Comparison of ENCODE assay signal across 20 cellular contexts in the genomic region with DNA sequence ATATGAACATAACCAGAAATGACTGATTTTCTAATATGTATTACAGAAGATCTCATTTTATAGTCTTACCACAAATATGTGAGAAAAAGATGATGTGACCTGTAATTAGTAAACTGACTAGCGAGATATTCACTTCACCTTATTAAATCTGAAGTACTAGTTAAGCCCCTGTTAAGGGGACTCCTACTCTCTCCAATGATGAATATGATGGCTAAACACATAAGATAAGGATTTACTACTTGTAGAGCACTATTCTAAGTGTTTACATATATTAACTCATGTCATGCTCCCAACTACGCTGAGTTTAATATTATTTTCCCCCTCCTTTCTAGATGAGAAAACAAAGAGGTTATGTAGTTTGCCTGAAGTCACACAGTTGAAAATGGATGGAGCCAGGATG. TPM values are rescaled to one million over a fixed set of nuclear protein-coding genes. Genes with fewer than 3 reads are reported as not detected.
DNase-seq lines count a peak whose midpoint lies in the region; ATAC-seq, FAIRE-seq and TF ChIP-seq lines count a peak whose summit lies in the region.
"Had no signal": no experiment of that assay in that cellular context is flagged by ENCODE, and none has a peak within 500 bp of the region (broad histone marks: within the 10 kb centered on the region; RNA-seq: fewer than 3 reads in every experiment).

No MANE protein-coding gene starts in this region.

- H3K9me2 ChIP-seq in Karpas-422 (replicated peaks; ENCODE audit: insufficient read depth, low read length), result no peaks in the 10 kb centered on the region

- H3K27ac ChIP-seq in mammary epithelial cell (ENCODE audit: insufficient read depth, low read depth, low read length) (no peak overlapping the region), Karpas-422 (ENCODE audit: low read length) (peak overlapping the region; percentile 19)
- H3K27ac ChIP-seq: PC-9, RWPE1 had no signal

- POLR2A ChIA-PET in MCF 10A (lab: Yijun Ruan, JAX), result interaction anchor here (0.8 kb wide), 1 partner anchor 9 kb away, joined by 5 read pairs; no protein-coding TSS in a partner anchor

- H3K4me3 Mint-ChIP-seq in MCF 10A (ENCODE audit: unreplicated experiment), result no peak overlapping the region
- no peak overlapping the region for H3K4me3 Mint-ChIP-seq in stimulated activated memory B cell treated with anti-CD40 and anti-IgM and Interleukin-4, amounts not matched to agents 10 μg/mL and 1 μg/mL and 100 μg/mL, for 72 hours

- no peak overlapping the region for H3K4me3 ChIP-seq in mammary epithelial cell (replicated peaks in 1 of 3; ENCODE audit: insufficient read depth in 1 of 3, low read depth in 2 of 3, low read length in 3 of 3)
- no peak overlapping the region for H3K4me3 ChIP-seq in Karpas-422 (ENCODE audit: low read length)
- H3K4me3 ChIP-seq: HAP-1, PC-9 had no signal

- no peak for ATAC-seq in stimulated activated memory B cell treated with anti-CD40 and anti-IgM and Interleukin-4, amounts not matched to agents 10 μg/mL and 1 μg/mL and 100 μg/mL, for 72 hours
- ATAC-seq: SK-N-SH treated with all-trans-retinoic acid at 6 μM for 48 hours had no signal

- BruUV-seq in MCF 10A (replicated peaks; lab: Mats Ljungman, UMichigan) (no TSS peak), mammary epithelial cell (replicated peaks; lab: Mats Ljungman, UMichigan) (no TSS peak)

- dilution Hi-C loops in mammary epithelial cell (cut with HindIII; ENCODE audit: low sequenced_read_pairs), result no loop called here

- peak; percentile 24 for FAIRE-seq in islet of Langerhans (lab: Jason Lieb, UNC)

- H3K36me3 Mint-ChIP-seq in MCF 10A (ENCODE audit: insufficient read depth, unreplicated experiment), result peaks cover 23% of the 10 kb centered on the region
- peaks cover 9% of the 10 kb centered on the region for H3K36me3 Mint-ChIP-seq in stimulated activated memory B cell treated with anti-CD40 and anti-IgM and Interleukin-4, amounts not matched to agents 10 μg/mL and 1 μg/mL and 100 μg/mL, for 72 hours

- H3K4me2 ChIP-seq in mammary epithelial cell (ENCODE audit: insufficient read depth, low read depth, low read length) (no peak overlapping the region), Karpas-422 (ENCODE audit: low read depth, low read length, poor library complexity, severe bottlenecking) (no peak overlapping the region)
- H3K4me2 ChIP-seq: PC-9 had no signal

- 96% methylated on average over 2 of the region's 2 CpGs for WGBS in mammary epithelial cell (ENCODE audit: low coverage, missing lambda C conversion rate)

- H3K9me3 ChIP-seq in mammary epithelial cell (replicated peaks; ENCODE audit: insufficient read depth, low read length) (no peaks in the 10 kb centered on the region), Karpas-422 (ENCODE audit: low read length) (no peaks in the 10 kb centered on the region)
- H3K9me3 ChIP-seq: HAP-1 had no signal

- peaks cover 93% of the 10 kb centered on the region for H3K79me2 ChIP-seq in mammary epithelial cell (ENCODE audit: insufficient read depth, low read length)
- peaks cover 99% of the 10 kb centered on the region for H3K79me2 ChIP-seq in Karpas-422 (ENCODE audit: low read length)

- H3K9ac ChIP-seq in mammary epithelial cell (ENCODE audit: insufficient read depth, low read length) (no peak overlapping the region), Karpas-422 (ENCODE audit: low read length) (no peak overlapping the region)

- H3K27me3 Mint-ChIP-seq in MCF 10A (ENCODE audit: insufficient read depth, unreplicated experiment), result no peaks in the 10 kb centered on the region
- H3K27me3 Mint-ChIP-seq in stimulated activated memory B cell treated with anti-CD40 and anti-IgM and Interleukin-4, amounts not matched to agents 10 μg/mL and 1 μg/mL and 100 μg/mL, for 72 hours, result no peaks in the 10 kb centered on the region

- H3K4me1 Mint-ChIP-seq in MCF 10A (ENCODE audit: insufficient read depth, unreplicated experiment), result peaks cover 14% of the 10 kb centered on the region
- peaks cover 52% of the 10 kb centered on the region for H3K4me1 Mint-ChIP-seq in stimulated activated memory B cell treated with anti-CD40 and anti-IgM and Interleukin-4, amounts not matched to agents 10 μg/mL and 1 μg/mL and 100 μg/mL, for 72 hours

- in situ Hi-C loops in mammary epithelial cell (cut with MboI; ENCODE audit: low sequenced_read_pairs in 2 of 2), result no loop called here

- DNase-seq in MCF 10A (ENCODE audit: unreplicated experiment), result no peak
- no peak for DNase-seq in mammary epithelial cell
- DNase-seq in Karpas-422, result no peak
- DNase-seq in GM10266 (ENCODE audit: extremely low spot score), result no peak
- no peak for DNase-seq in central memory CD4-positive, alpha-beta T cell
- DNase-seq in AG08395 (ENCODE audit: low spot score), result no peak
- DNase-seq: C1 segment of cervical spinal cord, GDM1, KG1, NCI-H1417 treated with DMSO at 0.1 percent for 48 hours, NCI-H187 treated with DMSO at 0.1 percent for 48 hours, NCI-H2227 treated with DMSO at 0.1 percent for 48 hours, NCI-H524 treated with DMSO at 0.1 percent for 48 hours, PC-9, SIG-M5 had no signal

- H3K4me1 ChIP-seq in mammary epithelial cell (ENCODE audit: insufficient read depth, low read length), result no peaks in the 10 kb centered on the region
- H3K4me1 ChIP-seq in Karpas-422 (ENCODE audit: low read length), result peaks cover 52% of the 10 kb centered on the region

- H3K27me3 ChIP-seq in mammary epithelial cell (ENCODE audit: insufficient read depth, low read length) (no peaks in the 10 kb centered on the region), Karpas-422 (ENCODE audit: low read length) (no peaks in the 10 kb centered on the region)

- no peaks in the 10 kb centered on the region for H4K20me1 ChIP-seq in mammary epithelial cell (ENCODE audit: insufficient read depth, low read length)
- no peaks in the 10 kb centered on the region; the same call in none of the 2 replicates for H4K20me1 ChIP-seq in Karpas-422 (ENCODE audit: insufficient read depth, low read depth, low read length)

- TF ChIP-seq CTCF in MCF 10A (IDR thresholded peaks at IDR 0.05; ENCODE audit: unreplicated experiment), result no peak
- no peak for TF ChIP-seq CTCF in mammary epithelial cell (conservative IDR thresholded peaks at IDR 0.05 in 1 of 2, IDR thresholded peaks at IDR 0.05 in 1 of 2; ENCODE audit: extremely low read depth in 1 of 2, insufficient read depth in 1 of 2, low read depth in 1 of 2, low read length in 2 of 2)
- no peak for TF ChIP-seq CTCF in GM10266 (IDR thresholded peaks at IDR 0.05; ENCODE audit: control insufficient read depth, insufficient read depth, low read depth, missing control alignments)

- peak overlapping the region; percentile 54 for H3K27ac Mint-ChIP-seq in MCF 10A (ENCODE audit: low read depth, unreplicated experiment)
- peak overlapping the region; percentile 2 for H3K27ac Mint-ChIP-seq in stimulated activated memory B cell treated with anti-CD40 and anti-IgM and Interleukin-4, amounts not matched to agents 10 μg/mL and 1 μg/mL and 100 μg/mL, for 72 hours

- H3K36me3 ChIP-seq in mammary epithelial cell (ENCODE audit: insufficient read depth, low read length) (peaks cover 2% of the 10 kb centered on the region), Karpas-422 (ENCODE audit: insufficient read depth, low read length) (peaks cover 15% of the 10 kb centered on the region; the same call in 1 of the 2 replicates)

- no peaks in the 10 kb centered on the region for H3K9me3 Mint-ChIP-seq in MCF 10A (ENCODE audit: unreplicated experiment)
- no peaks in the 10 kb centered on the region for H3K9me3 Mint-ChIP-seq in stimulated activated memory B cell treated with anti-CD40 and anti-IgM and Interleukin-4, amounts not matched to agents 10 μg/mL and 1 μg/mL and 100 μg/mL, for 72 hours

- H2AFZ ChIP-seq in mammary epithelial cell (ENCODE audit: low read depth, low read length) (no peak overlapping the region), Karpas-422 (ENCODE audit: low read length) (no peak overlapping the region)
- H2AFZ ChIP-seq: PC-9 had no signal

- intact Hi-C loops in MCF 10A (cut with micrococcal nuclease), result no loop called here
- intact Hi-C loops in mammary epithelial cell (cut with micrococcal nuclease), result no loop called here

- CTCF ChIA-PET in MCF 10A (lab: Yijun Ruan, JAX) (no interaction called here), mammary epithelial cell (lab: Charles Lee; ENCODE audit: low non-redundant PET) (no interaction called here)

RNA-seq across cellular contexts. Expression of a gene that starts 40.9 kb away (rescaled TPM):
- total RNA-seq in MCF 10A (2022), result 62.1 and 73.8 TPM in 2 replicates
- 10 to 100 TPM; 64.1 to 79.5 TPM for total RNA-seq in mammary epithelial cell
- 28.5 TPM for polyA plus RNA-seq in mammary epithelial cell
- polyA minus RNA-seq in mammary epithelial cell, result 87.4 TPM
- total RNA-seq in Karpas-422 (2014; rRNA removed; shearing (Covaris generic); ENCODE audit: low replicate concordance), result 109 and 139 TPM in 2 replicates
